17 cellular contexts compared by ENCODE assay signal in the genomic region with DNA sequence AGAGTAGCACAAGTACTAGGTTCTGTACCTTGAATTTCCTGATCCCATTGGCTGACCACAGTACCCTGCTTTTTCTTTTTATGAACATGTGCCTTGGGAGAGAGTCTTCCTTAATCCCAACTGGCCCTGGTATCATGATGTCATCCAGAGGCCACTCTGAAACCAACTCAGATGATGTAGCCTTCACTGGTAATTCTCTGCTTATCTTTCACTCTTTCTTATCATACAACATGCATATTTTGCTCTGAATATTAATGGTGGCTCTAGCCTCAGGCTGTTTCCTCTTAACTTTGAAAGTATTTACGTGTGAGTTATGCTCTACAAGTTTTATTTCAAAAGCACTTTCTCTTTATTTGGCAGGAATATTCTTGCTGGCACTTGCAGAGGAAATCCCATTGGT.
A peak's percentile ranks its signal among the peaks of the same experiment; 100 is the strongest.
DNase-seq lines count a peak whose midpoint lies in the region; ATAC-seq, FAIRE-seq and TF ChIP-seq lines count a peak whose summit lies in the region.
"Had no signal": no experiment of that assay in that cellular context is flagged by ENCODE, and none has a peak within 500 bp of the region (broad histone marks: within the 10 kb centered on the region; RNA-seq: fewer than 3 reads in every experiment).

No MANE protein-coding gene starts in this region.

- H3K9me3 ChIP-seq in HepG2 (ENCODE audit: low read length) (no peaks in the 10 kb centered on the region; the same call in 1 of the 2 replicates), right lobe of liver (no peaks in the 10 kb centered on the region), SK-N-MC (ENCODE audit: low read depth, low read length) (0 out of 2 replicates have a peak, but pooled peaks cover 4% of the 10 kb centered on the region), uterus (no peaks in the 10 kb centered on the region)
- H3K9me3 ChIP-seq in naive thymus-derived CD4-positive, alpha-beta T cell (ENCODE audit: control insufficient read depth in 2 of 3, low read length in 3 of 3), result no peaks in the 10 kb centered on the region
- H3K9me3 ChIP-seq: A549 had no signal

- H3K36me3 ChIP-seq in HepG2 (replicated peaks in 1 of 2; ENCODE audit: control insufficient read depth in 1 of 2, insufficient read depth in 2 of 2, low read length in 2 of 2) (no peaks in the 10 kb centered on the region), right lobe of liver (no peaks in the 10 kb centered on the region), SK-N-MC (ENCODE audit: insufficient read depth, low read length) (peaks cover 71% of the 10 kb centered on the region), uterus (no peaks in the 10 kb centered on the region)
- no peaks in the 10 kb centered on the region for H3K36me3 ChIP-seq in naive thymus-derived CD4-positive, alpha-beta T cell (ENCODE audit: control insufficient read depth in 2 of 3, insufficient read depth in 3 of 3, low read length in 3 of 3)
- H3K36me3 ChIP-seq: BLaER1 treated with 17β-estradiol and CSF1 and Interleukin-3, amounts not matched to agents 10 nM and 100 nM had no signal

- H3K9ac ChIP-seq in HepG2 (ENCODE audit: insufficient read depth, low read depth, low read length), result no peak overlapping the region
- no peak overlapping the region for H3K9ac ChIP-seq in SK-N-MC (ENCODE audit: insufficient read length)
- H3K9ac ChIP-seq: BLaER1 treated with 17β-estradiol and CSF1 and Interleukin-3, amounts not matched to agents 10 nM and 100 nM had no signal

- H3K4me1 ChIP-seq in HepG2 (ENCODE audit: insufficient read depth, low read length), result no peaks in the 10 kb centered on the region
- H3K4me1 ChIP-seq in right lobe of liver, result no peaks in the 10 kb centered on the region
- no peaks in the 10 kb centered on the region for H3K4me1 ChIP-seq in uterus
- no peaks in the 10 kb centered on the region for H3K4me1 ChIP-seq in naive thymus-derived CD4-positive, alpha-beta T cell (ENCODE audit: control insufficient read depth in 2 of 2, insufficient read depth in 2 of 2, low read length in 2 of 2)
- H3K4me1 ChIP-seq: A549; BLaER1 treated with 17β-estradiol and CSF1 and Interleukin-3, amounts not matched to agents 10 nM and 100 nM had no signal

- POLR2A ChIA-PET in HepG2 (lab: Yijun Ruan, JAX), result no interaction called here
- POLR2A ChIA-PET in naive thymus-derived CD4-positive, alpha-beta T cell (lab: Charles Lee), result no interaction called here

- no TSS peak for BruUV-seq in HepG2 (replicated peaks; lab: Mats Ljungman, UMichigan)

- H3K4me1 Mint-ChIP-seq in naive thymus-derived CD4-positive, alpha-beta T cell, result no peaks in the 10 kb centered on the region
- H3K4me1 Mint-ChIP-seq: CD4-positive, CD25-positive, alpha-beta regulatory T cell had no signal

- no peak for ATAC-seq in HepG2
- no peak for ATAC-seq in right lobe of liver
- no peak for ATAC-seq in naive thymus-derived CD4-positive, alpha-beta T cell
- ATAC-seq: A549 had no signal

- H3K27ac ChIP-seq in HepG2 (ENCODE audit: extremely low read length, insufficient read depth, low read length), result no peak overlapping the region
- H3K27ac ChIP-seq in right lobe of liver, result no peak overlapping the region
- peak overlapping the region; percentile 75 for H3K27ac ChIP-seq in SK-N-MC
- H3K27ac ChIP-seq in uterus, result peak overlapping the region; percentile 34 to 44
- no peak overlapping the region for H3K27ac ChIP-seq in naive thymus-derived CD4-positive, alpha-beta T cell (ENCODE audit: low read depth, low read length)
- H3K27ac ChIP-seq: A549; BLaER1 treated with 17β-estradiol and CSF1 and Interleukin-3, amounts not matched to agents 10 nM and 100 nM had no signal

- no peak for TF ChIP-seq RAD21 in HepG2 (CRISPR knock-in tag; IDR thresholded peaks at IDR 0.05)

- TF ChIP-seq EP300 in HepG2 (IDR thresholded peaks at IDR 0.05; ENCODE audit: low read depth in 2 of 2, low read length in 2 of 2) (no peak), HepG2 (CRISPR knock-in tag; IDR thresholded peaks at IDR 0.05; ENCODE audit: borderline replicate concordance) (no peak)

- H2AFZ ChIP-seq in HepG2 (ENCODE audit: low read length), result no peak overlapping the region

- intact Hi-C loops in HepG2 (cut with micrococcal nuclease; ENCODE audit: unreplicated experiment), result no loop called here
- intact Hi-C loops in right lobe of liver (cut with DNase I), result no loop called here
- intact Hi-C loops in uterus (cut with DNase I; ENCODE audit: low total_unique reads), result no loop called here
- intact Hi-C loops in naive thymus-derived CD4-positive, alpha-beta T cell (cut with micrococcal nuclease), result no loop called here

- in situ Hi-C loops in HepG2 (cut with HindIII; ENCODE audit: extremely low pct_ligation_motif_present, low pct_unique_long_range_greater_than_20kb), result no loop called here

- H3K9me3 Mint-ChIP-seq in naive thymus-derived CD4-positive, alpha-beta T cell, result peaks cover 0 to 7% (median 5%) of the 10 kb centered on the region in 11 donors

- no peaks in the 10 kb centered on the region for H4K20me1 ChIP-seq in HepG2 (ENCODE audit: insufficient read depth, low read length)
- H4K20me1 ChIP-seq: BLaER1 treated with 17β-estradiol and CSF1 and Interleukin-3, amounts not matched to agents 10 nM and 100 nM had no signal

- CTCF ChIA-PET in HepG2 (lab: Yijun Ruan, JAX; ENCODE audit: low intra/inter-chr PET ratio, low total read pairs), result no interaction called here
- CTCF ChIA-PET in naive thymus-derived CD4-positive, alpha-beta T cell (lab: Charles Lee), result no interaction called here

- no peak overlapping the region for H3K4me2 ChIP-seq in HepG2 (ENCODE audit: low read depth, low read length)
- H3K4me2 ChIP-seq: A549; BLaER1 treated with 17β-estradiol and CSF1 and Interleukin-3, amounts not matched to agents 10 nM and 100 nM had no signal

- H3K27me3 Mint-ChIP-seq in naive thymus-derived CD4-positive, alpha-beta T cell, result peaks cover 0 to 18% (median 7%) of the 10 kb centered on the region in 5 donors
- H3K27me3 Mint-ChIP-seq: CD4-positive, CD25-positive, alpha-beta regulatory T cell had no signal

- peak overlapping the region in 1 of 9 donors; percentile 65 for H3K27ac Mint-ChIP-seq in naive thymus-derived CD4-positive, alpha-beta T cell
- H3K27ac Mint-ChIP-seq: CD4-positive, CD25-positive, alpha-beta regulatory T cell; HFFc6 had no signal

- no peak overlapping the region for H3K4me3 Mint-ChIP-seq in naive thymus-derived CD4-positive, alpha-beta T cell
- H3K4me3 Mint-ChIP-seq: CD4-positive, CD25-positive, alpha-beta regulatory T cell; HFFc6 had no signal

- FAIRE-seq in HepG2 (lab: Jason Lieb, UNC) (no peak), GM12891 (lab: Jason Lieb, UNC) (no peak)
- FAIRE-seq: A549, HTR-8/SVneo had no signal

- peaks cover 0 to 5% (median 0%) of the 10 kb centered on the region in 5 donors for H3K36me3 Mint-ChIP-seq in naive thymus-derived CD4-positive, alpha-beta T cell
- H3K36me3 Mint-ChIP-seq: CD4-positive, CD25-positive, alpha-beta regulatory T cell had no signal

- H3K27me3 ChIP-seq in HepG2 (ENCODE audit: control insufficient read depth in 1 of 2, insufficient read depth in 2 of 2, low read length in 2 of 2) (no peaks in the 10 kb centered on the region), right lobe of liver (no peaks in the 10 kb centered on the region), uterus (no peaks in the 10 kb centered on the region)
- H3K27me3 ChIP-seq in naive thymus-derived CD4-positive, alpha-beta T cell (ENCODE audit: control insufficient read depth in 2 of 2, insufficient read depth in 2 of 2, low read length in 2 of 2), result no peaks in the 10 kb centered on the region
- H3K27me3 ChIP-seq: BLaER1 treated with 17β-estradiol and CSF1 and Interleukin-3, amounts not matched to agents 10 nM and 100 nM had no signal

- DNase-seq in HepG2 (ENCODE audit: low spot score) (no peak), right lobe of liver (no peak), SK-N-MC (ENCODE audit: low read depth, low spot score) (peak; percentile 84), erythroblast (lab: John Stamatoyannopoulos, UW) (peak; percentile 21 to 44), uterus (no peak), GM12891 (ENCODE audit: insufficient read length, low spot score) (no peak), MV-4-11 (lab: John Stamatoyannopoulos, UW) (no peak)
- DNase-seq in naive thymus-derived CD4-positive, alpha-beta T cell, result no peak
- DNase-seq: AML-193; CD4-positive, CD25-positive, alpha-beta regulatory T cell; DMS53; GF-D8; HCEC 1CT; HFFc6 had no signal

- H3K79me2 ChIP-seq in HepG2 (ENCODE audit: insufficient read depth, low read length), result no peaks in the 10 kb centered on the region

- WGBS in HepG2 (ENCODE audit: low lambda C conversion rate), result 0% methylated on average over 1 of the region's 1 CpG
- 59% methylated on average over 1 of the region's 1 CpG for WGBS in right lobe of liver (ENCODE audit: insufficient coverage, low coverage, low lambda C conversion rate, missing lambda C conversion rate)

- TF ChIP-seq POLR2A in HepG2 (IDR thresholded peaks at IDR 0.05; ENCODE audit: insufficient read depth in 1 of 2, low read depth in 2 of 2, low read length in 2 of 2) (no peak), right lobe of liver (IDR thresholded peaks at IDR 0.05) (no peak), erythroblast (IDR thresholded peaks at IDR 0.05; ENCODE audit: low read length) (no peak), uterus (IDR thresholded peaks at IDR 0.05) (no peak), GM12891 (IDR thresholded peaks at IDR 0.05; ENCODE audit: low read depth, low read length) (no peak)

- H3K4me3 ChIP-seq in HepG2 (replicated peaks in 1 of 3; ENCODE audit: insufficient read depth in 1 of 3, low read depth in 2 of 3, low read length in 3 of 3) (no peak overlapping the region), right lobe of liver (no peak overlapping the region), SK-N-MC (no peak overlapping the region), uterus (no peak overlapping the region)
- no peak overlapping the region for H3K4me3 ChIP-seq in naive thymus-derived CD4-positive, alpha-beta T cell (ENCODE audit: low read length)
- H3K4me3 ChIP-seq: A549; BLaER1 treated with 17β-estradiol and CSF1 and Interleukin-3, amounts not matched to agents 10 nM and 100 nM had no signal

- no peak for TF ChIP-seq CTCF in HepG2 (CRISPR knock-in tag; IDR thresholded peaks at IDR 0.05)
- no peak for TF ChIP-seq CTCF in right lobe of liver (IDR thresholded peaks at IDR 0.05)
- no peak for TF ChIP-seq CTCF in uterus (IDR thresholded peaks at IDR 0.05)

TF ChIP-seq in HepG2, 621 proteins besides CTCF, POLR2A, EP300 and RAD21:
- no peak for TF ChIP-seq ZNF292 (CRISPR knock-in tag; IDR thresholded peaks at IDR 0.05; ENCODE audit: borderline replicate concordance, low read depth)
- 0 out of 2 replicates have a peak, but pooled peaks have one; percentile 23 for TF ChIP-seq ATF7 (IDR thresholded peaks at IDR 0.05)
- no peak for TF ChIP-seq ATF7 (CRISPR knock-in tag; IDR thresholded peaks at IDR 0.05)

TF ChIP-seq in GM12891, 5 proteins besides CTCF, POLR2A, EP300 and RAD21:
- TF ChIP-seq TAF1 (IDR thresholded peaks at IDR 0.05; ENCODE audit: low read depth, low read length) (no peak), SPI1 (IDR thresholded peaks at IDR 0.05; ENCODE audit: low read depth, low read length) (no peak), PAX5 (IDR thresholded peaks at IDR 0.05; ENCODE audit: insufficient read depth, low read length, severe bottlenecking) (no peak), POLR2AphosphoS5 (IDR thresholded peaks at IDR 0.05; ENCODE audit: low read depth, low read length) (no peak), POU2F2 (IDR thresholded peaks at IDR 0.05; ENCODE audit: low read depth, low read length) (no peak)

Comparison
In these comparisons a context has a peak if more than half of its experiments do, and no peak if none do; other contexts are left out.
1. DNase-seq: peak in SK-N-MC (single experiment) and erythroblast (2 of 2); none in HepG2 (single experiment), right lobe of liver (0 of 3), uterus (0 of 2), GM12891 (single experiment), MV-4-11 (single experiment) and naive thymus-derived CD4-positive, alpha-beta T cell (0 of 9).
2. H3K27ac ChIP-seq: peak in SK-N-MC (single experiment) and uterus (2 of 2); none in HepG2 (single experiment), right lobe of liver (0 of 3) and naive thymus-derived CD4-positive, alpha-beta T cell (single experiment).